Comparison of ENCODE assay signal across 8 cellular contexts in genomic region chr5:151155777-151156731, GRCh38. TPM values are rescaled to one million over a fixed set of nuclear protein-coding genes. Genes with fewer than 3 reads are reported as not detected.
A peak's percentile ranks its signal among the peaks of the same experiment; 100 is the strongest.
DNase-seq lines count a peak whose midpoint lies in the region; ATAC-seq and TF ChIP-seq lines count a peak whose summit lies in the region.

No MANE protein-coding gene starts in this region.

- no peaks in the 10 kb centered on the region for H3K79me2 ChIP-seq in neural progenitor cell (ENCODE audit: low read depth)

- peaks cover 5% of the 10 kb centered on the region for H3F3A ChIP-seq in neural progenitor cell (ENCODE audit: low read depth)

- H3K4me3 ChIP-seq in esophagus squamous epithelium, result peak overlapping the region; percentile 49 to 85 (median 69)
- peak overlapping the region; percentile 72 for H3K4me3 ChIP-seq in neural progenitor cell

- no peak for TF ChIP-seq POLR2A in esophagus squamous epithelium (IDR thresholded peaks at IDR 0.05)

- no peaks in the 10 kb centered on the region for H3K9me3 ChIP-seq in T-helper 17 cell (ENCODE audit: control insufficient read depth, low read length, poor library complexity, severe bottlenecking)
- H3K9me3 ChIP-seq in esophagus squamous epithelium, result no peaks in the 10 kb centered on the region
- H3K9me3 ChIP-seq in neural progenitor cell (ENCODE audit: low read depth), result no peaks in the 10 kb centered on the region

- H3K27ac Mint-ChIP-seq in T-helper 17 cell (peak overlapping the region; percentile 98), neural progenitor cell (peak overlapping the region; percentile 82)

- H3K27ac ChIP-seq in esophagus squamous epithelium, result peak overlapping the region; percentile 79 to 94 (median 88)
- no peak overlapping the region for H3K27ac ChIP-seq in neural progenitor cell

- peak overlapping the region; percentile 95 for H3K4me3 Mint-ChIP-seq in T-helper 17 cell
- peak overlapping the region; percentile 91 for H3K4me3 Mint-ChIP-seq in neural progenitor cell

- H3K4me1 Mint-ChIP-seq in T-helper 17 cell (peaks cover 68% of the 10 kb centered on the region), neural progenitor cell (peaks cover 63% of the 10 kb centered on the region)

- no peaks in the 10 kb centered on the region for H3K9me3 Mint-ChIP-seq in neural progenitor cell

- H3K27me3 Mint-ChIP-seq in T-helper 17 cell (no peaks in the 10 kb centered on the region), neural progenitor cell (ENCODE audit: insufficient read depth, low read depth) (peaks cover 10% of the 10 kb centered on the region)

- H3K4me1 ChIP-seq in esophagus squamous epithelium (peaks cover 22 to 77% (median 37%) of the 10 kb centered on the region in 3 donors), neural progenitor cell (peaks cover 19% of the 10 kb centered on the region)

- H3K36me3 ChIP-seq in esophagus squamous epithelium (no peaks in the 10 kb centered on the region), neural progenitor cell (no peaks in the 10 kb centered on the region)

- intact Hi-C loops in esophagus squamous epithelium (cut with DNase I), result loop anchor here (5.0 kb wide), 1 partner anchor 34 kb away; no protein-coding TSS in a partner anchor

- 17 to 51% methylated on average over 5 to 8 of the region's 12 CpGs for WGBS in esophagus squamous epithelium, 2 donors

- no peak overlapping the region for H3K9ac ChIP-seq in neural progenitor cell

- H2AFZ ChIP-seq in neural progenitor cell (replicated peaks), result no peak overlapping the region

- DNase-seq in A172 (ENCODE audit: low spot score) (peak; percentile 76), T-helper 17 cell (no peak), esophagus squamous epithelium (lab: John Stamatoyannopoulos, UW) (no peak), neural progenitor cell (ENCODE audit: low spot score) (peak; percentile 24)

- no peaks in the 10 kb centered on the region for H4K20me1 ChIP-seq in neural progenitor cell (ENCODE audit: low read depth)

- H3K27me3 ChIP-seq in esophagus squamous epithelium (peaks cover 0 to 17% (median 0%) of the 10 kb centered on the region in 4 donors), neural progenitor cell (peaks cover 13% of the 10 kb centered on the region)

- ATAC-seq in GM18498 (IDR thresholded peaks at IDR 0.05; ENCODE audit: unreplicated experiment) (peak; percentile 37), HG03354 (IDR thresholded peaks at IDR 0.05; ENCODE audit: poor library complexity, severe bottlenecking, unreplicated experiment) (peak; percentile 25), T-helper 17 cell (peak; percentile 26), GM18873 (IDR thresholded peaks at IDR 0.05; ENCODE audit: low FRiP score, unreplicated experiment) (no peak), HG02840 (IDR thresholded peaks at IDR 0.05; ENCODE audit: low FRiP score, unreplicated experiment) (no peak)

- no peak for TF ChIP-seq CTCF in esophagus squamous epithelium (IDR thresholded peaks at IDR 0.05)
- no peak for TF ChIP-seq CTCF in neural progenitor cell (IDR thresholded peaks at IDR 0.05)

- H3K36me3 Mint-ChIP-seq in T-helper 17 cell (ENCODE audit: low read depth) (no peaks in the 10 kb centered on the region), neural progenitor cell (no peaks in the 10 kb centered on the region)

- peak overlapping the region; percentile 92 for H3K4me2 ChIP-seq in neural progenitor cell

RNA-seq across cellular contexts. Expression of gene ANXA6, which starts 1.5 kb away (rescaled TPM):
- 424 and 507 TPM in 2 replicates for total RNA-seq in A172 (2014; rRNA removed; shearing (Covaris generic))
- 100 to 1,000 TPM; 258 to 307 TPM for total RNA-seq in T-helper 17 cell
- 10 to 100 TPM in 3 of 4 donors, 1 to 10 TPM in 1; 8.6 to 80.3 (median 24.9) TPM for total RNA-seq in esophagus squamous epithelium
- total RNA-seq in neural progenitor cell (ENCODE audit: low replicate concordance), result 95.0 and 97.6 TPM in 2 replicates

Comparison
In these comparisons a context has a peak if more than half of its experiments do, and no peak if none do; other contexts are left out.
1. DNase-seq: peak in A172 (single experiment) and neural progenitor cell (single experiment); none in T-helper 17 cell (0 of 3) and esophagus squamous epithelium (single experiment).
2. ATAC-seq: peak in GM18498 (single experiment), HG03354 (single experiment) and T-helper 17 cell (single experiment); none in GM18873 (single experiment) and HG02840 (single experiment).